Comparison of ENCODE assay signal across 15 cellular contexts in genomic region chr2:215808996-215809395, GRCh38.
DNase-seq lines count a peak whose midpoint lies in the region; ATAC-seq, FAIRE-seq and TF ChIP-seq lines count a peak whose summit lies in the region.
"Had no signal": no experiment of that assay in that cellular context is flagged by ENCODE, and none has a peak within 500 bp of the region (broad histone marks: within the 10 kb centered on the region; RNA-seq: fewer than 3 reads in every experiment).

No MANE protein-coding gene starts in this region.

- no peak for TF ChIP-seq POLR2A in heart left ventricle (IDR thresholded peaks at IDR 0.05)

- H3K4me3 ChIP-seq in heart left ventricle (peak overlapping the region in 8 of 12 donors; percentile 3 to 26 (median 10)), adipocyte (ENCODE audit: low read length) (peak overlapping the region; percentile 17), fibroblast of villous mesenchyme (ENCODE audit: low read depth, low read length) (no peak overlapping the region)
- H3K4me3 ChIP-seq: esophagus muscularis mucosa, stomach had no signal

- no peak for ATAC-seq in heart left ventricle
- ATAC-seq in Right ventricle myocardium superior (ENCODE audit: poor library complexity), result no peak
- ATAC-seq in GM21526 (IDR thresholded peaks at IDR 0.05; ENCODE audit: low FRiP score, unreplicated experiment), result no peak
- ATAC-seq in HG03378 (IDR thresholded peaks at IDR 0.05; ENCODE audit: unreplicated experiment), result no peak

- DNase-seq in heart left ventricle (no peak), Right ventricle myocardium superior (no peak), adipocyte (ENCODE audit: low read depth) (no peak), fibroblast of villous mesenchyme (ENCODE audit: low read depth) (no peak), urothelium cell line (ENCODE audit: low spot score) (peak; percentile 23), NCI-H82 treated with DMSO at 0.1 percent for 48 hours (lab: John Stamatoyannopoulos, UW; ENCODE audit: unreplicated experiment) (no peak)
- DNase-seq: cerebellar nuclear complex, NCI-H2081 treated with DMSO at 0.1 percent for 48 hours, stomach, WERI-Rb-1 had no signal

- intact Hi-C loops in heart left ventricle (cut with DNase I) (no loop called here), Right ventricle myocardium superior (cut with DNase I) (no loop called here)

- no peak for FAIRE-seq in urothelium cell line (lab: Jason Lieb, UNC)
- FAIRE-seq: A204.1 had no signal

- H3K9ac ChIP-seq in adipocyte (ENCODE audit: low read length), result no peak overlapping the region

- H3K27me3 ChIP-seq in heart left ventricle, result no peaks in the 10 kb centered on the region
- no peaks in the 10 kb centered on the region for H3K27me3 ChIP-seq in adipocyte (replicated peaks; ENCODE audit: control insufficient read depth, insufficient read depth, low read length)
- H3K27me3 ChIP-seq: esophagus muscularis mucosa, stomach had no signal

- peaks cover 0 to 20% (median 0%) of the 10 kb centered on the region in 12 donors for H3K4me1 ChIP-seq in heart left ventricle
- peaks cover 21% of the 10 kb centered on the region for H3K4me1 ChIP-seq in adipocyte (ENCODE audit: control insufficient read depth, insufficient read depth, low read length)
- H3K4me1 ChIP-seq: esophagus muscularis mucosa had no signal

- TF ChIP-seq CTCF in heart left ventricle (IDR thresholded peaks at IDR 0.05), result peak in 2 of 12 donors; percentile 5 to 8
- TF ChIP-seq CTCF in fibroblast of villous mesenchyme (IDR thresholded peaks at IDR 0.05; ENCODE audit: insufficient read depth, low read depth, low read length), result peak; percentile 48

- no peaks in the 10 kb centered on the region for H3K9me3 ChIP-seq in heart left ventricle
- H3K9me3 ChIP-seq in adipocyte (ENCODE audit: control insufficient read depth, low read length), result no peaks in the 10 kb centered on the region
- H3K9me3 ChIP-seq: esophagus muscularis mucosa, stomach had no signal

- H3K27ac ChIP-seq in heart left ventricle, result peak overlapping the region in 1 of 12 donors; percentile 13
- H3K27ac ChIP-seq: esophagus muscularis mucosa, HL-60, stomach, WERI-Rb-1 had no signal

- 79 to 91% (median 84%) methylated on average over 1 of the region's 1 CpG for WGBS in heart left ventricle, 4 donors

- H3K36me3 ChIP-seq in heart left ventricle (no peaks in the 10 kb centered on the region), adipocyte (ENCODE audit: control insufficient read depth, insufficient read depth, low read length, severe bottlenecking) (no peaks in the 10 kb centered on the region)
- H3K36me3 ChIP-seq: esophagus muscularis mucosa, stomach, WERI-Rb-1 had no signal
